In the genomic region with DNA sequence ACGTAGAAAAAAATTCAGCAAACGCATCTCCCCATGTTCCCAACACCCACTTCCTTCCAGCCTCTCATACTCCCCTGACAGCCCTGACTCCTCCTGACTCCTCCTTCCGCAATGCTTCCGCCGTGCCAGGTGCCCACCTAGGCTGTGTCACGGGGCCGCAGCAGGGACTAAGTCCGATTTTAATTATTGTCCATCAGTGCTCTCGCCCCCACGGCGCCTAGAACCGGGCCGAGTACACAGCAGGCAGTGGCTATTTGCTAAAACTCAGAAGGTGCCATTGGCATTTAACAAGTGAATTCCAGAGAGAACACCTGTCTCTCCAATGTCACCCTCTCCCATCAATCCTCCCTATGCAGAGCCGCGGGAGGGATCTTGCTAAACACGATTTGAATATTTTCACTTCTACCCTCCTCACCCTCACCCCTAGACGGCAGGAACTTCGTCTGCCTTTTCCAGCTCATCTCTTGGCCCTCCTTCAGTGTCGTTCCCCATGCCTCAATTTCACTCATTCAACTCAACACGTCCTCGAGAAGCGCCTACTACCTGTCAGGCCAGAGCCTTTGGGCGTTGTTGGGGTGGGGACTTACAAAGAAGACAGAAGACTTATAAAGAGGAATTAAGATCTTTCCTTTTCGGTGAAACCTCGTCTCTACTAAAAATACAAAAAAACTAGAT, we compare ENCODE assay signal across 1 cellular context.
TF ChIP-seq lines count a peak whose summit lies in the region.

No MANE protein-coding gene starts in this region.

TF ChIP-seq in HEK293, 187 proteins besides CTCF, POLR2A, EP300 and RAD21 (continued from another document):
- TF ChIP-seq, protein P1, sequence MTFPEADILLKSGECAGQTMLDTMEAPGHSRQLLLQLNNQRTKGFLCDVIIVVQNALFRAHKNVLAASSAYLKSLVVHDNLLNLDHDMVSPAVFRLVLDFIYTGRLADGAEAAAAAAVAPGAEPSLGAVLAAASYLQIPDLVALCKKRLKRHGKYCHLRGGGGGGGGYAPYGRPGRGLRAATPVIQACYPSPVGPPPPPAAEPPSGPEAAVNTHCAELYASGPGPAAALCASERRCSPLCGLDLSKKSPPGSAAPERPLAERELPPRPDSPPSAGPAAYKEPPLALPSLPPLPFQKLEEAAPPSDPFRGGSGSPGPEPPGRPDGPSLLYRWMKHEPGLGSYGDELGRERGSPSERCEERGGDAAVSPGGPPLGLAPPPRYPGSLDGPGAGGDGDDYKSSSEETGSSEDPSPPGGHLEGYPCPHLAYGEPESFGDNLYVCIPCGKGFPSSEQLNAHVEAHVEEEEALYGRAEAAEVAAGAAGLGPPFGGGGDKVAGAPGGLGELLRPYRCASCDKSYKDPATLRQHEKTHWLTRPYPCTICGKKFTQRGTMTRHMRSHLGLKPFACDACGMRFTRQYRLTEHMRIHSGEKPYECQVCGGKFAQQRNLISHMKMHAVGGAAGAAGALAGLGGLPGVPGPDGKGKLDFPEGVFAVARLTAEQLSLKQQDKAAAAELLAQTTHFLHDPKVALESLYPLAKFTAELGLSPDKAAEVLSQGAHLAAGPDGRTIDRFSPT (tag by site-specific recombination; IDR thresholded peaks at IDR 0.05): 0 out of 2 replicates have a peak, but pooled peaks have one; percentile 12
- TF ChIP-seq, protein P2, sequence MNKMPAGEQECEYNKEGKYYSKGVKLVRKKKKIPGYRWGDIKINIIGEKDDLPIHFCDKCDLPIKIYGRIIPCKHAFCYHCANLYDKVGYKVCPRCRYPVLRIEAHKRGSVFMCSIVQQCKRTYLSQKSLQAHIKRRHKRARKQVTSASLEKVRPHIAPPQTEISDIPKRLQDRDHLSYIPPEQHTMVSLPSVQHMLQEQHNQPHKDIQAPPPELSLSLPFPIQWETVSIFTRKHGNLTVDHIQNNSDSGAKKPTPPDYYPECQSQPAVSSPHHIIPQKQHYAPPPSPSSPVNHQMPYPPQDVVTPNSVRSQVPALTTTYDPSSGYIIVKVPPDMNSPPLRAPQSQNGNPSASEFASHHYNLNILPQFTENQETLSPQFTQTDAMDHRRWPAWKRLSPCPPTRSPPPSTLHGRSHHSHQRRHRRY (tag by site-specific recombination; IDR thresholded peaks at IDR 0.05): no peak
- TF ChIP-seq, protein P3, sequence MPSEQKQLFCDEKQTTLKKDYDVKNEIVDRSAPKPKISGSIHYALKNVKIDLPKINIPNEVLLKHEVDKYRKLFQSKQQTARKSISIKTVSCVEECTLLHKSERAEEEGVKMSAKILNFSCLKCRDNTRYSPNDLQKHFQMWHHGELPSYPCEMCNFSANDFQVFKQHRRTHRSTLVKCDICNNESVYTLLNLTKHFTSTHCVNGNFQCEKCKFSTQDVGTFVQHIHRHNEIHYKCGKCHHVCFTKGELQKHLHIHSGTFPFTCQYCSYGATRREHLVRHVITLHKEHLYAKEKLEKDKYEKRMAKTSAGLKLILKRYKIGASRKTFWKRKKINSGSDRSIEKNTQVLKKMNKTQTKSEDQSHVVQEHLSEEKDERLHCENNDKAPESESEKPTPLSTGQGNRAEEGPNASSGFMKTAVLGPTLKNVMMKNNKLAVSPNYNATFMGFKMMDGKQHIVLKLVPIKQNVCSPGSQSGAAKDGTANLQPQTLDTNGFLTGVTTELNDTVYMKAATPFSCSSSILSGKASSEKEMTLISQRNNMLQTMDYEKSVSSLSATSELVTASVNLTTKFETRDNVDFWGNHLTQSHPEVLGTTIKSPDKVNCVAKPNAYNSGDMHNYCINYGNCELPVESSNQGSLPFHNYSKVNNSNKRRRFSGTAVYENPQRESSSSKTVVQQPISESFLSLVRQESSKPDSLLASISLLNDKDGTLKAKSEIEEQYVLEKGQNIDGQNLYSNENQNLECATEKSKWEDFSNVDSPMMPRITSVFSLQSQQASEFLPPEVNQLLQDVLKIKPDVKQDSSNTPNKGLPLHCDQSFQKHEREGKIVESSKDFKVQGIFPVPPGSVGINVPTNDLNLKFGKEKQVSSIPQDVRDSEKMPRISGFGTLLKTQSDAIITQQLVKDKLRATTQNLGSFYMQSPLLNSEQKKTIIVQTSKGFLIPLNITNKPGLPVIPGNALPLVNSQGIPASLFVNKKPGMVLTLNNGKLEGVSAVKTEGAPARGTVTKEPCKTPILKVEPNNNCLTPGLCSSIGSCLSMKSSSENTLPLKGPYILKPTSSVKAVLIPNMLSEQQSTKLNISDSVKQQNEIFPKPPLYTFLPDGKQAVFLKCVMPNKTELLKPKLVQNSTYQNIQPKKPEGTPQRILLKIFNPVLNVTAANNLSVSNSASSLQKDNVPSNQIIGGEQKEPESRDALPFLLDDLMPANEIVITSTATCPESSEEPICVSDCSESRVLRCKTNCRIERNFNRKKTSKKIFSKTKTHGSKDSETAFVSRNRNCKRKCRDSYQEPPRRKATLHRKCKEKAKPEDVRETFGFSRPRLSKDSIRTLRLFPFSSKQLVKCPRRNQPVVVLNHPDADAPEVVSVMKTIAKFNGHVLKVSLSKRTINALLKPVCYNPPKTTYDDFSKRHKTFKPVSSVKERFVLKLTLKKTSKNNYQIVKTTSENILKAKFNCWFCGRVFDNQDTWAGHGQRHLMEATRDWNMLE (tag by site-specific recombination; conservative IDR thresholded peaks at IDR 0.05; ENCODE audit: low read depth): no peak
- TF ChIP-seq ZNF544 (tag by site-specific recombination; IDR thresholded peaks at IDR 0.05): no peak
- TF ChIP-seq, protein P4, sequence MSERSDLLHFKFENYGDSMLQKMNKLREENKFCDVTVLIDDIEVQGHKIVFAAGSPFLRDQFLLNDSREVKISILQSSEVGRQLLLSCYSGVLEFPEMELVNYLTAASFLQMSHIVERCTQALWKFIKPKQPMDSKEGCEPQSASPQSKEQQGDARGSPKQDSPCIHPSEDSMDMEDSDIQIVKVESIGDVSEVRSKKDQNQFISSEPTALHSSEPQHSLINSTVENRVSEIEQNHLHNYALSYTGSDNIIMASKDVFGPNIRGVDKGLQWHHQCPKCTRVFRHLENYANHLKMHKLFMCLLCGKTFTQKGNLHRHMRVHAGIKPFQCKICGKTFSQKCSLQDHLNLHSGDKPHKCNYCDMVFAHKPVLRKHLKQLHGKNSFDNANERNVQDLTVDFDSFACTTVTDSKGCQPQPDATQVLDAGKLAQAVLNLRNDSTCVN (tag by site-specific recombination; optimal IDR thresholded peaks at IDR 0.05): peak; percentile 2
- TF ChIP-seq ZNF169 (tag by site-specific recombination; IDR thresholded peaks at IDR 0.05): no peak
- 0 out of 2 replicates have a peak, but pooled peaks have one; percentile 20 for TF ChIP-seq KLF1 (tag by site-specific recombination; IDR thresholded peaks at IDR 0.05)
- TF ChIP-seq, protein P5, sequence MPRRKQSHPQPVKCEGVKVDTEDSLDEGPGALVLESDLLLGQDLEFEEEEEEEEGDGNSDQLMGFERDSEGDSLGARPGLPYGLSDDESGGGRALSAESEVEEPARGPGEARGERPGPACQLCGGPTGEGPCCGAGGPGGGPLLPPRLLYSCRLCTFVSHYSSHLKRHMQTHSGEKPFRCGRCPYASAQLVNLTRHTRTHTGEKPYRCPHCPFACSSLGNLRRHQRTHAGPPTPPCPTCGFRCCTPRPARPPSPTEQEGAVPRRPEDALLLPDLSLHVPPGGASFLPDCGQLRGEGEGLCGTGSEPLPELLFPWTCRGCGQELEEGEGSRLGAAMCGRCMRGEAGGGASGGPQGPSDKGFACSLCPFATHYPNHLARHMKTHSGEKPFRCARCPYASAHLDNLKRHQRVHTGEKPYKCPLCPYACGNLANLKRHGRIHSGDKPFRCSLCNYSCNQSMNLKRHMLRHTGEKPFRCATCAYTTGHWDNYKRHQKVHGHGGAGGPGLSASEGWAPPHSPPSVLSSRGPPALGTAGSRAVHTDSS (tag by site-specific recombination; IDR thresholded peaks at IDR 0.05): no peak
- peak; percentile 56 for TF ChIP-seq ZNF335 (tag by site-specific recombination; conservative IDR thresholded peaks at IDR 0.05)
- TF ChIP-seq, protein P6, sequence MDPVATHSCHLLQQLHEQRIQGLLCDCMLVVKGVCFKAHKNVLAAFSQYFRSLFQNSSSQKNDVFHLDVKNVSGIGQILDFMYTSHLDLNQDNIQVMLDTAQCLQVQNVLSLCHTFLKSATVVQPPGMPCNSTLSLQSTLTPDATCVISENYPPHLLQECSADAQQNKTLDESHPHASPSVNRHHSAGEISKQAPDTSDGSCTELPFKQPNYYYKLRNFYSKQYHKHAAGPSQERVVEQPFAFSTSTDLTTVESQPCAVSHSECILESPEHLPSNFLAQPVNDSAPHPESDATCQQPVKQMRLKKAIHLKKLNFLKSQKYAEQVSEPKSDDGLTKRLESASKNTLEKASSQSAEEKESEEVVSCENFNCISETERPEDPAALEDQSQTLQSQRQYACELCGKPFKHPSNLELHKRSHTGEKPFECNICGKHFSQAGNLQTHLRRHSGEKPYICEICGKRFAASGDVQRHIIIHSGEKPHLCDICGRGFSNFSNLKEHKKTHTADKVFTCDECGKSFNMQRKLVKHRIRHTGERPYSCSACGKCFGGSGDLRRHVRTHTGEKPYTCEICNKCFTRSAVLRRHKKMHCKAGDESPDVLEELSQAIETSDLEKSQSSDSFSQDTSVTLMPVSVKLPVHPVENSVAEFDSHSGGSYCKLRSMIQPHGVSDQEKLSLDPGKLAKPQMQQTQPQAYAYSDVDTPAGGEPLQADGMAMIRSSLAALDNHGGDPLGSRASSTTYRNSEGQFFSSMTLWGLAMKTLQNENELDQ (tag by site-specific recombination; IDR thresholded peaks at IDR 0.05; ENCODE audit: low read depth): no peak
- no peak for TF ChIP-seq KLF9 (tag by site-specific recombination; IDR thresholded peaks at IDR 0.05; ENCODE audit: low read depth)
- no peak for TF ChIP-seq ZNF549 (tag by site-specific recombination; IDR thresholded peaks at IDR 0.05)
- TF ChIP-seq ZNF184 (tag by site-specific recombination; IDR thresholded peaks at IDR 0.05): no peak
- TF ChIP-seq ZNF623 (tag by site-specific recombination; IDR thresholded peaks at IDR 0.05): no peak
- TF ChIP-seq ZNF48 (tag by site-specific recombination; IDR thresholded peaks at IDR 0.05): no peak
- 0 out of 2 replicates have a peak, but pooled peaks have one; percentile 39 for TF ChIP-seq BCL11B (tag by site-specific recombination; IDR thresholded peaks at IDR 0.05; ENCODE audit: low read depth)
- TF ChIP-seq ZBTB17 (tag by site-specific recombination; IDR thresholded peaks at IDR 0.05): no peak
- TF ChIP-seq SCRT1 (tag by site-specific recombination; IDR thresholded peaks at IDR 0.05; ENCODE audit: borderline replicate concordance): 0 out of 2 replicates have a peak, but pooled peaks have one; percentile 53
- TF ChIP-seq ZNF10 (tag by site-specific recombination; IDR thresholded peaks at IDR 0.05): no peak
- TF ChIP-seq, protein P7, sequence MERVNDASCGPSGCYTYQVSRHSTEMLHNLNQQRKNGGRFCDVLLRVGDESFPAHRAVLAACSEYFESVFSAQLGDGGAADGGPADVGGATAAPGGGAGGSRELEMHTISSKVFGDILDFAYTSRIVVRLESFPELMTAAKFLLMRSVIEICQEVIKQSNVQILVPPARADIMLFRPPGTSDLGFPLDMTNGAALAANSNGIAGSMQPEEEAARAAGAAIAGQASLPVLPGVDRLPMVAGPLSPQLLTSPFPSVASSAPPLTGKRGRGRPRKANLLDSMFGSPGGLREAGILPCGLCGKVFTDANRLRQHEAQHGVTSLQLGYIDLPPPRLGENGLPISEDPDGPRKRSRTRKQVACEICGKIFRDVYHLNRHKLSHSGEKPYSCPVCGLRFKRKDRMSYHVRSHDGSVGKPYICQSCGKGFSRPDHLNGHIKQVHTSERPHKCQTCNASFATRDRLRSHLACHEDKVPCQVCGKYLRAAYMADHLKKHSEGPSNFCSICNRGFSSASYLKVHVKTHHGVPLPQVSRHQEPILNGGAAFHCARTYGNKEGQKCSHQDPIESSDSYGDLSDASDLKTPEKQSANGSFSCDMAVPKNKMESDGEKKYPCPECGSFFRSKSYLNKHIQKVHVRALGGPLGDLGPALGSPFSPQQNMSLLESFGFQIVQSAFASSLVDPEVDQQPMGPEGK (tag by site-specific recombination; IDR thresholded peaks at IDR 0.05): no peak; the same call in 1 of the 2 replicates
- TF ChIP-seq HOXC10 (CRISPR knock-in tag; IDR thresholded peaks at IDR 0.05): no peak
- TF ChIP-seq ZNF211 (tag by site-specific recombination; IDR thresholded peaks at IDR 0.05; ENCODE audit: low read depth): no peak
- no peak for TF ChIP-seq ZNF555 (tag by site-specific recombination; conservative IDR thresholded peaks at IDR 0.05)
- no peak for TF ChIP-seq GLI2 (tag by site-specific recombination; IDR thresholded peaks at IDR 0.05; ENCODE audit: borderline replicate concordance, low read depth)
- no peak for TF ChIP-seq MYNN (tag by site-specific recombination; IDR thresholded peaks at IDR 0.05; ENCODE audit: borderline replicate concordance)
- no peak for TF ChIP-seq ZNF23 (tag by site-specific recombination; IDR thresholded peaks at IDR 0.05; ENCODE audit: borderline replicate concordance)
- TF ChIP-seq ZNF777 (tag by site-specific recombination; IDR thresholded peaks at IDR 0.05; ENCODE audit: borderline replicate concordance): no peak
- TF ChIP-seq ZNF747 (tag by site-specific recombination; IDR thresholded peaks at IDR 0.05): no peak
- TF ChIP-seq HOXD13 (CRISPR knock-in tag; IDR thresholded peaks at IDR 0.05; ENCODE audit: borderline replicate concordance): no peak
- TF ChIP-seq ZNF394 (tag by site-specific recombination; IDR thresholded peaks at IDR 0.05; ENCODE audit: borderline replicate concordance): peak; percentile 12; the same call in 1 of the 2 replicates
- TF ChIP-seq FEZF1 (tag by site-specific recombination; IDR thresholded peaks at IDR 0.05): peak; percentile 7; the same call in 1 of the 2 replicates
- no peak for TF ChIP-seq SETDB1 (IDR thresholded peaks at IDR 0.05; ENCODE audit: insufficient read length, low read length)
- 0 out of 2 replicates have a peak, but pooled peaks have one; percentile 60 for TF ChIP-seq GLIS2 (tag by site-specific recombination; IDR thresholded peaks at IDR 0.05)
- TF ChIP-seq ZNF596 (tag by site-specific recombination; IDR thresholded peaks at IDR 0.05): no peak
